ENCODE assay signal across 8 cellular contexts in the genomic region with DNA sequence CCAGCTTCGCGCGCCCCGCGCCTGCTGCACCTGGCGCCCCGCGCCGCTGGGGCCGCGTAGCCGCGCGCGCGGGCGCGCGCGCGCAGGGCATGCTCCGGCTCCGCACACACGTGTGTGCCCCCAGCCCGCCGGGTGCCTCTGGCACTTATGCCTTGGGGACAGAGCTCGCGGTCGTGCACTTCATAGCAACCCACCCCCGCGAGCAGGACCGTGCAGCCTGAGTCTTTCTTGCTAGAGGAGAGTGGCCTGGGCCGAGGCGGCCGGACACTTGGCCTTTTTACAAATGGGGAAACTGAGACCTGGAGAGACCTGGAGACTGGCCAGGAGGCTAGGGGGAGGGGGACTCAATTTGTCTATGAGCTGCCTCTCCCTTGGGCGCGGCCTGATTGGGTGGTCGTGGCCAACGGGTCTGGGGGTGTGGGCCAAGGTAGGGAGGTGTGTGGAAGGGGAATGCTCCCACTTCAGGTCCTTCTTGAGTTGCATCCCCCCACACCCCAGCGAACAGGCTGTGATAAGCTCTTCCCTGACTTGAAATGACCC. TPM values are rescaled to one million over a fixed set of nuclear protein-coding genes. Genes with fewer than 3 reads are reported as not detected.
DNase-seq lines count a peak whose midpoint lies in the region; ATAC-seq and TF ChIP-seq lines count a peak whose summit lies in the region.

No MANE protein-coding gene starts in this region.

- TF ChIP-seq CTCF in WERI-Rb-1 (IDR thresholded peaks at IDR 0.05; ENCODE audit: low read depth, low read length) (no peak), gastrocnemius medialis (IDR thresholded peaks at IDR 0.05 in 4 of 5, conservative IDR thresholded peaks at IDR 0.05 in 1 of 5) (no peak), GM10248 (IDR thresholded peaks at IDR 0.05; ENCODE audit: control extremely low read depth, extremely low read depth, low read depth, missing control alignments) (no peak)

- no peak for DNase-seq in WERI-Rb-1
- DNase-seq in cardiac septum (ENCODE audit: low spot score) = peak; percentile 74
- DNase-seq in gastrocnemius medialis = no peak
- no peak for DNase-seq in nucleus accumbens (lab: John Stamatoyannopoulos, UW)
- DNase-seq in SHP77 treated with DMSO at 0.1 percent for 48 hours (lab: John Stamatoyannopoulos, UW) = no peak
- no peak for DNase-seq in GM10248 (ENCODE audit: extremely low spot score)

- CTCF ChIA-PET in GM10248 (lab: Yijun Ruan, JAX) = interaction anchor here (0.9 to 2.4 kb wide), 6 partner anchors 11 to 441 kb away, joined by 3 to 6 read pairs (median 4); no protein-coding TSS in a partner anchor

- peaks cover 6% of the 10 kb centered on the region for H3K36me3 ChIP-seq in WERI-Rb-1
- no peaks in the 10 kb centered on the region for H3K36me3 ChIP-seq in gastrocnemius medialis

- H3K9me3 ChIP-seq in WERI-Rb-1 (ENCODE audit: severe bottlenecking) (no peaks in the 10 kb centered on the region), gastrocnemius medialis (no peaks in the 10 kb centered on the region)

- peaks cover 24 to 29% of the 10 kb centered on the region in 2 donors for H3K4me1 ChIP-seq in gastrocnemius medialis

- no peaks in the 10 kb centered on the region for H3K27me3 ChIP-seq in WERI-Rb-1 (ENCODE audit: insufficient read depth, low read depth, severe bottlenecking)
- no peaks in the 10 kb centered on the region for H3K27me3 ChIP-seq in gastrocnemius medialis

- ATAC-seq in GM18502 (IDR thresholded peaks at IDR 0.05; ENCODE audit: poor library complexity, unreplicated experiment) (peak; percentile 11), HG02938 (IDR thresholded peaks at IDR 0.05; ENCODE audit: unreplicated experiment) (peak; percentile 6), gastrocnemius medialis (peak in 1 of 2 donors; percentile 6)

- peak overlapping the region; percentile 76 for H3K27ac ChIP-seq in WERI-Rb-1
- H3K27ac ChIP-seq in gastrocnemius medialis = peak overlapping the region; percentile 48 to 98 (median 92)

- POLR2A ChIA-PET in GM10248 (lab: Yijun Ruan, JAX) = interaction anchor here (0.6 to 1.0 kb wide), 2 partner anchors 28 to 40 kb away, joined by 3 to 4 read pairs; no protein-coding TSS in a partner anchor

- in situ Hi-C loops in gastrocnemius medialis (cut with MboI; ENCODE audit: low sequenced_read_pairs in 4 of 4) = loop anchor here in 1 of 4 donors (10.0 kb wide), 1 partner anchor 65 kb away; no protein-coding TSS in a partner anchor

- peak overlapping the region; percentile 79 for H3K4me3 ChIP-seq in WERI-Rb-1 (ENCODE audit: low read depth, low read length)
- H3K4me3 ChIP-seq in gastrocnemius medialis = peak overlapping the region; percentile 60 to 88 (median 78)

- intact Hi-C loops in cardiac septum (cut with DNase I) (loop anchor here (2.0 to 10.0 kb wide), 2 partner anchors 45 to 185 kb away; a partner anchor contains a TSS), gastrocnemius medialis (cut with DNase I; ENCODE audit: low total_unique reads) (loop anchor here (2.0 to 5.0 kb wide), 3 partner anchors 29 to 113 kb away; no protein-coding TSS in a partner anchor)

- no peak for TF ChIP-seq POLR2A in gastrocnemius medialis (IDR thresholded peaks at IDR 0.05)

RNA-seq across cellular contexts. Expression of a gene that starts 0.6 kb away (rescaled TPM):
- total RNA-seq in cardiac septum = 14.2 TPM
- total RNA-seq in gastrocnemius medialis = 1 to 10 TPM; 4.1 to 8.7 (median 7.5) TPM

RNA-seq across cellular contexts. Expression of a gene that starts 3.5 kb away (rescaled TPM):
- 35.6 TPM for total RNA-seq in cardiac septum
- total RNA-seq in gastrocnemius medialis = 10 to 100 TPM; 24.6 to 32.0 (median 29.0) TPM
